Comparison of ENCODE assay signal across 12 cellular contexts in the genomic region with DNA sequence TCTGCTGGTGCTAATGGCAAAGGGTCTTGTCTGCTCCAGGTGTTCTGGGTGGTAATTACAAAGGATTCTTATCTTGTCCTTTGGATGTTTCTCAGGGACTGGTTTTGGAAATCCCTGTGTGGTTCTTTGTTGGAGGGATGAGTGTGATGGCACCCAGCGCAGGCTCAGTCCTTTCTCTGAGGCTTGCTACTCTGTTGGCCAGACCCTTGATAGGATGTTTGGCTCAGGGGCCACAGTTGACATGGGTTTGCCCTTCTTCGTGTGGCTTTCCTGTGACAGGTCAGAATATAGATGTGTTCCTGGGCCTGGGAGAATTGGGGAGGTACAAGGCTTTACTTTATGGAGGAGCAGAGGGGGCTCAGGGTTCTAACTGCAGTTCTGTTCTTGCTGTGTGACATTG. TPM values are rescaled to one million over a fixed set of nuclear protein-coding genes. Genes with fewer than 3 reads are reported as not detected.
DNase-seq lines count a peak whose midpoint lies in the region; ATAC-seq and TF ChIP-seq lines count a peak whose summit lies in the region.
"Had no signal": no experiment of that assay in that cellular context is flagged by ENCODE, and none has a peak within 500 bp of the region (broad histone marks: within the 10 kb centered on the region; RNA-seq: fewer than 3 reads in every experiment).

No MANE protein-coding gene starts in this region.

- H3K27me3 ChIP-seq in left ventricle myocardium inferior (ENCODE audit: low read depth) = no peaks in the 10 kb centered on the region
- no peaks in the 10 kb centered on the region for H3K27me3 ChIP-seq in parathyroid adenoma (ENCODE audit: control insufficient read depth, insufficient read depth, low read length)
- no peaks in the 10 kb centered on the region for H3K27me3 ChIP-seq in vagina

- no peak for TF ChIP-seq POLR2A in vagina (IDR thresholded peaks at IDR 0.05)

- ATAC-seq in HG02623 (IDR thresholded peaks at IDR 0.05; ENCODE audit: unreplicated experiment) = no peak

- no peaks in the 10 kb centered on the region for H3K9me3 ChIP-seq in left ventricle myocardium inferior (replicated peaks)
- no peaks in the 10 kb centered on the region for H3K9me3 ChIP-seq in parathyroid adenoma (ENCODE audit: control insufficient read depth, low read length)
- H3K9me3 ChIP-seq in vagina = no peaks in the 10 kb centered on the region

- peaks cover 22% of the 10 kb centered on the region for H3K79me2 ChIP-seq in parathyroid adenoma

- intact Hi-C loops in left ventricle myocardium inferior (cut with micrococcal nuclease) (no loop called here), cardiac septum (cut with DNase I) (no loop called here), vagina (cut with DNase I) (no loop called here)

- H3K27ac ChIP-seq in left ventricle myocardium inferior (replicated peaks) (peak overlapping the region; percentile 99), parathyroid adenoma (no peak overlapping the region), vagina (peak overlapping the region; percentile 98)
- H3K27ac ChIP-seq: WERI-Rb-1 had no signal

- TF ChIP-seq CTCF in left ventricle myocardium inferior (IDR thresholded peaks at IDR 0.05; ENCODE audit: borderline replicate concordance) (no peak), fibroblast of mammary gland (conservative IDR thresholded peaks at IDR 0.05; ENCODE audit: control insufficient read depth, insufficient read depth, low read depth, low read length) (no peak), parathyroid adenoma (IDR thresholded peaks at IDR 0.05) (no peak), vagina (IDR thresholded peaks at IDR 0.05) (no peak)

- H3K4me1 ChIP-seq in left ventricle myocardium inferior = peaks cover 96% of the 10 kb centered on the region
- H3K4me1 ChIP-seq in parathyroid adenoma = peaks cover 4% of the 10 kb centered on the region
- peaks cover 85% of the 10 kb centered on the region for H3K4me1 ChIP-seq in vagina

- peak overlapping the region; percentile 2 for H3K4me2 ChIP-seq in parathyroid adenoma (ENCODE audit: low read length)

- DNase-seq in left ventricle myocardium inferior (no peak), cardiac septum (ENCODE audit: low spot score) (no peak), fibroblast of mammary gland (ENCODE audit: low read depth) (no peak), vagina (ENCODE audit: extremely low spot score in 2 of 2) (no peak), NCI-H1105 treated with DMSO at 0.1 percent for 48 hours (lab: John Stamatoyannopoulos, UW) (no peak), HCEC 1CT (no peak)
- DNase-seq: activated effector memory CD4-positive, alpha-beta T cell treated with Interleukin-2 at 50 U/mL for 16 hours; GDM1; stimulated activated CD4-positive, alpha-beta T cell treated with anti-CD3 and anti-CD28 coated beads, Interleukin-1b, Interleukin-23, amount 100 ng/mL, for 48 hours; WERI-Rb-1 had no signal

- peak overlapping the region; percentile 88 for H3K4me3 ChIP-seq in left ventricle myocardium inferior
- peak overlapping the region; percentile 39 for H3K4me3 ChIP-seq in fibroblast of mammary gland (ENCODE audit: control insufficient read depth, low read depth, low read length)
- H3K4me3 ChIP-seq in parathyroid adenoma (ENCODE audit: low read depth, low read length) = no peak overlapping the region
- peak overlapping the region; percentile 84 to 85 for H3K4me3 ChIP-seq in vagina

- H2AFZ ChIP-seq in parathyroid adenoma = no peak overlapping the region

- H3K9ac ChIP-seq in parathyroid adenoma = no peak overlapping the region

- H3K36me3 ChIP-seq in left ventricle myocardium inferior (peaks cover 12% of the 10 kb centered on the region), parathyroid adenoma (ENCODE audit: control insufficient read depth, insufficient read depth, low read length) (no peaks in the 10 kb centered on the region), vagina (no peaks in the 10 kb centered on the region)

RNA-seq across cellular contexts. Expression of a gene that starts 4.0 kb away (rescaled TPM):
- 53.1 TPM for total RNA-seq in left ventricle myocardium inferior
- total RNA-seq in cardiac septum = 82.6 TPM
- total RNA-seq in vagina = 32.9 TPM

RNA-seq across cellular contexts. Expression of a gene that starts 39.9 kb away (rescaled TPM):
- total RNA-seq in left ventricle myocardium inferior = 2.2 TPM
- total RNA-seq in cardiac septum = 6.9 TPM
- total RNA-seq in vagina = 2.0 TPM
